Comparison of ENCODE assay signal across 1 cellular context in genomic region chr2:43041167-43041566, GRCh38.
TF ChIP-seq lines count a peak whose summit lies in the region.

No MANE protein-coding gene starts in this region.

TF ChIP-seq in HepG2, 621 proteins besides CTCF, POLR2A, EP300 and RAD21 (continued from another document):
- TF ChIP-seq HIC2 (CRISPR knock-in tag; IDR thresholded peaks at IDR 0.05; ENCODE audit: low read depth), result no peak
- TF ChIP-seq ARID2 (CRISPR knock-in tag; IDR thresholded peaks at IDR 0.05; ENCODE audit: borderline replicate concordance), result no peak
